8 cellular contexts compared by ENCODE assay signal in the genomic region with DNA sequence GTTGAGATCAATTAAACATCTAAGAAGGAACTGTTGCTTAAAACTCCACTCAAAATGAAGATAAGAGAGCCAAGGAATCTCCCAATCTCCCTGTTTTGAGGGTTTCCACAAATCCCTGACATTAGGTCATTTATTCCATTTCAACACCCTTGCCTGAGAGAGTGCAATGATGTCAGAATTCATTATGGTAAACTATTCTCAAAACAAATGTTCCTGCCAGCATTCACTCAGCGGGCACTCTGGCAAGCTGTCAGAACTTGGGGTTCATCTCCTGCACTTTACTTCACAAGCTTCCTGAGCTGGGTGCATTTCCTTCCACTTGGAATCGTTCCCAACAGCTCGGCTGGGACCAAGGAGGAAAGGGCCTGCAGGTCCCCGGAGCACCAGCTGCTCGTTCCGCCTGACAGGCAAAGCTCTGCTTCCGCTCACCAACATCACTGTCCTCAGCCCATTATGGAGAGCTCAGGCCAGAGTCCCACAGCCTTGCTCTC.
DNase-seq lines count a peak whose midpoint lies in the region; ATAC-seq and TF ChIP-seq lines count a peak whose summit lies in the region.

No MANE protein-coding gene starts in this region.

- no peaks in the 10 kb centered on the region for H3K36me3 ChIP-seq in thyroid gland

- ATAC-seq in left colon = no peak
- ATAC-seq in GM19452 (IDR thresholded peaks at IDR 0.05; ENCODE audit: unreplicated experiment) = no peak

- DNase-seq in NCI-H128 (lab: John Stamatoyannopoulos, UW; ENCODE audit: unreplicated experiment) (peak; percentile 50), cardiac fibroblast (ENCODE audit: low read depth in 2 of 2) (peak; percentile 48 to 87), left colon (peak; percentile 14 to 38), thyroid gland (peak; percentile 69 to 71), posterior vena cava (ENCODE audit: low spot score) (no peak)
- DNase-seq in activated naive CD4-positive, alpha-beta T cell treated with Interleukin-2 at 50 U/mL for 16 hours = no peak
- no peak for DNase-seq in stimulated activated CD4-positive, alpha-beta T cell treated with anti-CD3 and anti-CD28 coated beads, Interleukin-2, amount 100 ng/mL, for 48 hours

- no peaks in the 10 kb centered on the region for H3K27me3 ChIP-seq in thyroid gland

- 25 to 27% methylated on average over 7 of the region's 7 CpGs for WGBS in thyroid gland, 2 donors

- H3K4me3 ChIP-seq in cardiac fibroblast (replicated peaks in 1 of 2; ENCODE audit: low read depth in 2 of 2, low read length in 2 of 2) (no peak overlapping the region), thyroid gland (replicated peaks in 1 of 3) (no peak overlapping the region)

- H3K4me1 ChIP-seq in thyroid gland = peaks cover 11 to 15% of the 10 kb centered on the region in 2 donors

- intact Hi-C loops in left colon (cut with DNase I, micrococcal nuclease) = loop anchor here in 1 of 2 donors (5.0 to 10.0 kb wide), 2 partner anchors 294 to 396 kb away; no protein-coding TSS in a partner anchor
- intact Hi-C loops in thyroid gland (cut with DNase I) = loop anchor here (2.0 to 10.0 kb wide), 3 partner anchors 184 to 394 kb away; no protein-coding TSS in a partner anchor
- intact Hi-C loops in posterior vena cava (cut with DNase I) = loop anchor here in 1 of 2 donors (10.0 kb wide), 2 partner anchors 164 to 394 kb away; no protein-coding TSS in a partner anchor

- no peaks in the 10 kb centered on the region for H3K9me3 ChIP-seq in thyroid gland

- TF ChIP-seq CTCF in cardiac fibroblast (IDR thresholded peaks at IDR 0.05; ENCODE audit: low read depth, low read length) (no peak), thyroid gland (IDR thresholded peaks at IDR 0.05) (no peak)

- TF ChIP-seq POLR2A in thyroid gland (IDR thresholded peaks at IDR 0.05) = no peak

- peak overlapping the region in 1 of 3 donors; percentile 20 for H3K27ac ChIP-seq in thyroid gland

Comparison
In these comparisons a context has a peak if more than half of its experiments do, and no peak if none do; other contexts are left out.
1. DNase-seq: peak in NCI-H128 (single experiment), cardiac fibroblast (2 of 2), left colon (2 of 2) and thyroid gland (2 of 2); none in activated naive CD4-positive, alpha-beta T cell treated with Interleukin-2 at 50 U/mL for 16 hours (single experiment), posterior vena cava (single experiment) and stimulated activated CD4-positive, alpha-beta T cell treated with anti-CD3 and anti-CD28 coated beads, Interleukin-2, amount 100 ng/mL, for 48 hours (0 of 2).